13 cellular contexts compared by ENCODE assay signal in genomic region chr13:106530907-106531520, GRCh38. TPM values are rescaled to one million over a fixed set of nuclear protein-coding genes. Genes with fewer than 3 reads are reported as not detected.
DNase-seq lines count a peak whose midpoint lies in the region; ATAC-seq and TF ChIP-seq lines count a peak whose summit lies in the region.
"Had no signal": no experiment of that assay in that cellular context is flagged by ENCODE, and none has a peak within 500 bp of the region (broad histone marks: within the 10 kb centered on the region; RNA-seq: fewer than 3 reads in every experiment).

No MANE protein-coding gene starts in this region.

- H3K4me1 Mint-ChIP-seq in chondrocyte (ENCODE audit: low read depth), result peaks cover 66% of the 10 kb centered on the region
- H3K4me1 Mint-ChIP-seq in CD8-positive, alpha-beta T cell (ENCODE audit: low read depth), result peaks cover 16% of the 10 kb centered on the region

- H3K9me3 Mint-ChIP-seq in chondrocyte (ENCODE audit: low read depth), result no peaks in the 10 kb centered on the region
- H3K9me3 Mint-ChIP-seq in CD8-positive, alpha-beta T cell, result no peaks in the 10 kb centered on the region
- H3K9me3 Mint-ChIP-seq: activated naive CD4-positive, alpha-beta T cell treated with anti-CD3 and anti-CD28 coated beads, Interleukin-2, amount 50 U/mL, for 24 hours; naive B cell had no signal

- POLR2A ChIA-PET in CD8-positive, alpha-beta T cell (lab: Charles Lee), result interaction anchor here (0.5 to 1.0 kb wide), 2 partner anchors 13 to 24 kb away, joined by 3 read pairs; no protein-coding TSS in a partner anchor

- no peaks in the 10 kb centered on the region for H3K36me3 Mint-ChIP-seq in chondrocyte (ENCODE audit: low read depth)
- H3K36me3 Mint-ChIP-seq in CD8-positive, alpha-beta T cell, result no peaks in the 10 kb centered on the region
- H3K36me3 Mint-ChIP-seq: activated naive CD4-positive, alpha-beta T cell treated with anti-CD3 and anti-CD28 coated beads, Interleukin-2, amount 50 U/mL, for 24 hours had no signal

- DNase-seq in chondrocyte (ENCODE audit: low spot score) (no peak), left kidney (ENCODE audit: low read depth, low spot score) (peak; percentile 56), NCI-H524 treated with DMSO at 0.1 percent for 48 hours (lab: John Stamatoyannopoulos, UW) (no peak)
- DNase-seq in CD8-positive, alpha-beta T cell, result no peak
- DNase-seq in stimulated activated naive CD4-positive, alpha-beta T cell (lab: John Stamatoyannopoulos, UW), result no peak
- DNase-seq: IMR-90, naive B cell, NCI-H2171 treated with DMSO at 0.1 percent for 48 hours, thyroid gland had no signal

- CTCF ChIA-PET in CD8-positive, alpha-beta T cell (lab: Charles Lee), result interaction anchor here (0.7 kb wide), 1 partner anchor 49 kb away, joined by 3 read pairs; no protein-coding TSS in a partner anchor

- peak overlapping the region; percentile 92 for H3K4me3 Mint-ChIP-seq in chondrocyte (ENCODE audit: unreplicated experiment)
- no peak overlapping the region for H3K4me3 Mint-ChIP-seq in CD8-positive, alpha-beta T cell
- H3K4me3 Mint-ChIP-seq: activated naive CD4-positive, alpha-beta T cell treated with anti-CD3 and anti-CD28 coated beads, Interleukin-2, amount 50 U/mL, for 24 hours had no signal

- intact Hi-C loops in CD8-positive, alpha-beta T cell (cut with DNase I, micrococcal nuclease), result loop anchor here (5.0 to 10.0 kb wide), 2 partner anchors 1116 to 1959 kb away; no protein-coding TSS in a partner anchor

- H3K36me3 ChIP-seq in HUES64 (ENCODE audit: insufficient read depth, low read length), result no peaks in the 10 kb centered on the region
- H3K36me3 ChIP-seq in skeletal muscle satellite cell (ENCODE audit: insufficient read depth, low read length), result no peaks in the 10 kb centered on the region
- H3K36me3 ChIP-seq in CD8-positive, alpha-beta T cell (ENCODE audit: insufficient read depth, low read length), result no peaks in the 10 kb centered on the region
- H3K36me3 ChIP-seq: thyroid gland had no signal

- H3K4me3 ChIP-seq in HUES64 (ENCODE audit: low read length) (peak overlapping the region; percentile 72), skeletal muscle satellite cell (ENCODE audit: low read length) (peak overlapping the region; percentile 95)
- no peak overlapping the region for H3K4me3 ChIP-seq in CD8-positive, alpha-beta T cell (ENCODE audit: low read depth, low read length)
- H3K4me3 ChIP-seq: thyroid gland had no signal

- H3K4me1 ChIP-seq in HUES64 (ENCODE audit: insufficient read depth, low read length) (peaks cover 63% of the 10 kb centered on the region), skeletal muscle satellite cell (ENCODE audit: control insufficient read depth, insufficient read depth, low read length) (peaks cover 11% of the 10 kb centered on the region)
- peaks cover 15% of the 10 kb centered on the region for H3K4me1 ChIP-seq in CD8-positive, alpha-beta T cell (ENCODE audit: insufficient read depth, low read length)

- H3K9ac ChIP-seq in HUES64 (ENCODE audit: low read depth, low read length) (peak overlapping the region; percentile 11; the same call in 1 of the 2 replicates), skeletal muscle satellite cell (ENCODE audit: low read depth, low read length) (peak overlapping the region; percentile 86)

- no peaks in the 10 kb centered on the region for H3K9me3 ChIP-seq in HUES64 (ENCODE audit: insufficient read depth, low read depth, low read length)
- H3K9me3 ChIP-seq in skeletal muscle satellite cell (replicated peaks; ENCODE audit: low read length), result no peaks in the 10 kb centered on the region
- no peaks in the 10 kb centered on the region for H3K9me3 ChIP-seq in CD8-positive, alpha-beta T cell (ENCODE audit: low read length)
- H3K9me3 ChIP-seq: thyroid gland had no signal

- H3K27me3 ChIP-seq in HUES64 (ENCODE audit: insufficient read depth, low read length), result peaks cover 13% of the 10 kb centered on the region
- no peaks in the 10 kb centered on the region for H3K27me3 ChIP-seq in skeletal muscle satellite cell (ENCODE audit: control insufficient read depth, insufficient read depth, low read length)
- peaks cover 15% of the 10 kb centered on the region for H3K27me3 ChIP-seq in CD8-positive, alpha-beta T cell (ENCODE audit: insufficient read depth, low read length)
- H3K27me3 ChIP-seq: thyroid gland had no signal

- peak overlapping the region; percentile 10; the same call in 1 of the 2 replicates for H3K27ac ChIP-seq in HUES64 (ENCODE audit: low read depth, low read length)
- H3K27ac ChIP-seq in CD8-positive, alpha-beta T cell (ENCODE audit: low read depth, low read length), result no peak overlapping the region

- no peak for ATAC-seq in GM18519 (IDR thresholded peaks at IDR 0.05; ENCODE audit: low FRiP score, unreplicated experiment)
- no peak for ATAC-seq in CD8-positive, alpha-beta T cell

- no peak for TF ChIP-seq CTCF in chondrocyte (IDR thresholded peaks at IDR 0.05)
- no peak for TF ChIP-seq CTCF in CD8-positive, alpha-beta T cell (IDR thresholded peaks at IDR 0.05)

- H3K27ac Mint-ChIP-seq in chondrocyte (ENCODE audit: unreplicated experiment), result peak overlapping the region; percentile 74
- no peak overlapping the region for H3K27ac Mint-ChIP-seq in CD8-positive, alpha-beta T cell
- H3K27ac Mint-ChIP-seq: activated naive CD4-positive, alpha-beta T cell treated with anti-CD3 and anti-CD28 coated beads, Interleukin-2, amount 50 U/mL, for 24 hours; naive B cell had no signal

- no peaks in the 10 kb centered on the region for H3K27me3 Mint-ChIP-seq in chondrocyte (ENCODE audit: low read depth)
- H3K27me3 Mint-ChIP-seq in CD8-positive, alpha-beta T cell (ENCODE audit: low read depth), result peaks cover 45% of the 10 kb centered on the region

- peak overlapping the region; percentile 88 for H3K4me2 ChIP-seq in skeletal muscle satellite cell (ENCODE audit: low read length)

- 64% methylated on average over 7 of the region's 8 CpGs for WGBS in HUES64

RNA-seq across cellular contexts. Expression of gene EFNB2, which starts 4.4 kb away (rescaled TPM):
- 30.9 TPM for polyA plus RNA-seq in HUES64 (2013, experiment 1 of 2)
- 47.2 TPM for polyA plus RNA-seq in HUES64 (2013, experiment 2 of 2)
- 36.6 to 54.2 TPM (median 37.1 TPM) in 3 replicates for total RNA-seq in chondrocyte
- total RNA-seq in skeletal muscle satellite cell (2012; rRNA removed), result 4.6 and 6.1 TPM in 2 replicates
- total RNA-seq in CD8-positive, alpha-beta T cell, result under 1 TPM; 0.57 to 0.61 TPM

RNA-seq across cellular contexts. Expression of gene ARGLU1, which starts 36.9 kb away (rescaled TPM):
- polyA plus RNA-seq in HUES64 (2013, experiment 1 of 2), result 85.4 TPM
- 109 TPM for polyA plus RNA-seq in HUES64 (2013, experiment 2 of 2)
- 48.5 to 55.6 TPM (median 51.6 TPM) in 3 replicates for total RNA-seq in chondrocyte
- total RNA-seq in skeletal muscle satellite cell (2012; rRNA removed), result 25.3 and 36.0 TPM in 2 replicates
- 100 to 1,000 TPM; 130 to 145 TPM for total RNA-seq in CD8-positive, alpha-beta T cell

Comparison
In these comparisons a context has a peak if more than half of its experiments do, and no peak if none do; other contexts are left out.
1. RNA of gene EFNB2, which starts 4.4 kb away (total RNA-seq): 36.6 to 54.2 TPM in chondrocyte; 0.57 to 0.61 TPM in CD8-positive, alpha-beta T cell; every median in the first group is over 10 times any median in the second.